Comparison of ENCODE assay signal across 26 cellular contexts in the genomic region with DNA sequence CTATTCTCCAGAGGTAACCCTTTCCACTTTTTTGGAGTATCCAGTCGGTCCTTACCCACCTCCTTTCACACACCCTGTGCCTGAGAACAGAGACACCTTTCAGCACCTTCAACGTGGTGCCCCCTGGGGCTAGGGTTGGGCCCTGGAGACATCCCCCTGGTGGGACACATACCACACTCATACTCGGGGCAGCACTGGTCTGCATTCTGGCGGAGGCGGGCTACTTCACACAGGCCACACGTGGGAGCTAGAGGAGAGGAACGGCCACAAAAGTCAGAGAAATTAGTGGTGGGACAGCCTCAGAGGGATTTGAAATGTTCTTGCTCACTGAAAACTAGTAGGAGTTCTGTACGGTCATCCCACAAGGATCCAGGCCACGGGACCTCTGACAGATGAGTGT. TPM values are rescaled to one million over a fixed set of nuclear protein-coding genes. Genes with fewer than 3 reads are reported as not detected.
"Had no signal": no experiment of that assay in that cellular context is flagged by ENCODE, and none has a peak within 500 bp of the region (broad histone marks: within the 10 kb centered on the region; RNA-seq: fewer than 3 reads in every experiment).

No MANE protein-coding gene starts in this region.

- H3K9me3 ChIP-seq: esophagus squamous epithelium, gastrocnemius medialis, left lung, lower lobe of right lung, mucosa of descending colon had no signal

- H3K4me3 ChIP-seq: coronary artery, dorsolateral prefrontal cortex, esophagus squamous epithelium, gastrocnemius medialis, heart right ventricle, left lung, lower lobe of right lung, mucosa of descending colon had no signal

- DNase-seq: dermis blood vessel endothelial cell; dorsolateral prefrontal cortex; effector CD4-positive, alpha-beta T cell; effector memory CD4-positive, alpha-beta T cell; erythroblast; esophagus squamous epithelium; foreskin fibroblast; foreskin melanocyte; gastrocnemius medialis; glutamatergic neuron; heart right ventricle; hypothalamus; immature natural killer cell; left cardiac atrium; left lung; left ventricle myocardium superior; lower lobe of right lung; mesenchymal stem cell; mucosa of descending colon; naive B cell had no signal

- H3K4me1 ChIP-seq: left lung, lower lobe of right lung had no signal

- FAIRE-seq: colon, endometrium, keratinocyte had no signal

- H3K27me3 ChIP-seq: dorsolateral prefrontal cortex, esophagus squamous epithelium, gastrocnemius medialis, left lung had no signal

- H3K36me3 ChIP-seq: gastrocnemius medialis had no signal

- H3K27ac ChIP-seq: coronary artery, dorsolateral prefrontal cortex, epithelial cell of prostate, esophagus squamous epithelium, gastrocnemius medialis, heart right ventricle, left lung, lower lobe of right lung had no signal

- ATAC-seq: esophagus mucosa, gastrocnemius medialis, left cardiac atrium, left lung, left ventricle myocardium superior, lower lobe of right lung, mucosa of descending colon had no signal

RNA-seq across cellular contexts. Expression of gene ANO2, which starts 39.8 kb away (rescaled TPM):
- polyA plus RNA-seq: immature natural killer cell had no signal
